In genomic region chr2:127081826-127082633, GRCh38 we compare ENCODE assay signal across 8 cellular contexts. TPM values are rescaled to one million over a fixed set of nuclear protein-coding genes. Genes with fewer than 3 reads are reported as not detected.
DNase-seq lines count a peak whose midpoint lies in the region; ATAC-seq and TF ChIP-seq lines count a peak whose summit lies in the region.

No MANE protein-coding gene starts in this region.

- no peak overlapping the region for H3K4me3 Mint-ChIP-seq in Caco-2 (ENCODE audit: unreplicated experiment)
- H3K4me3 Mint-ChIP-seq in T-cell: peak overlapping the region; percentile 85 to 92 (median 86)
- H3K4me3 Mint-ChIP-seq in naive thymus-derived CD8-positive, alpha-beta T cell: peak overlapping the region; percentile 87 to 95 (median 92)
- peak overlapping the region; percentile 88 for H3K4me3 Mint-ChIP-seq in stimulated activated naive CD8-positive, alpha-beta T cell treated with anti-CD3 and anti-CD28 coated beads, Interleukin-15, Interleukin-2, amounts not matched to agents 100 ng/mL and 50 ng/mL, for 24 hours

- peaks cover 5% of the 10 kb centered on the region; the same call in 1 of the 2 replicates for H4K20me1 ChIP-seq in PC-3 (ENCODE audit: low read length)

- H3K27ac Mint-ChIP-seq in Caco-2 (ENCODE audit: unreplicated experiment) (peak overlapping the region; percentile 56), T-cell (peak overlapping the region; percentile 98 to 99)
- peak overlapping the region; percentile 96 to 100 (median 98) for H3K27ac Mint-ChIP-seq in naive thymus-derived CD8-positive, alpha-beta T cell
- peak overlapping the region; percentile 88 for H3K27ac Mint-ChIP-seq in stimulated activated naive CD8-positive, alpha-beta T cell treated with anti-CD3 and anti-CD28 coated beads, Interleukin-15, Interleukin-2, amounts not matched to agents 100 ng/mL and 50 ng/mL, for 24 hours

- H3K4me2 ChIP-seq in PC-3 (ENCODE audit: low read length): no peak overlapping the region

- WGBS in adrenal gland, 4 donors: 29 to 56% (median 35%) methylated on average over 11 to 28 of the region's 28 CpGs

- TF ChIP-seq CTCF in Caco-2 (IDR thresholded peaks at IDR 0.05; ENCODE audit: insufficient read depth in 1 of 2, low read depth in 1 of 2, low read length in 1 of 2, severe bottlenecking in 1 of 2, unreplicated experiment in 1 of 2): no peak
- no peak for TF ChIP-seq CTCF in adrenal gland (IDR thresholded peaks at IDR 0.05)
- no peak for TF ChIP-seq CTCF in PC-3 (conservative IDR thresholded peaks at IDR 0.05; ENCODE audit: low read depth, low read length)

- H3K4me1 ChIP-seq in Caco-2: peaks cover 75% of the 10 kb centered on the region
- peaks cover 84 to 100% of the 10 kb centered on the region in 2 donors for H3K4me1 ChIP-seq in adrenal gland (replicated peaks in 1 of 2)
- 0 out of 2 replicates have a peak, but pooled peaks cover 10% of the 10 kb centered on the region for H3K4me1 ChIP-seq in PC-3 (ENCODE audit: insufficient read depth, low read length)

- no peaks in the 10 kb centered on the region for H3K27me3 Mint-ChIP-seq in Caco-2 (ENCODE audit: insufficient read depth, unreplicated experiment)
- no peaks in the 10 kb centered on the region for H3K27me3 Mint-ChIP-seq in T-cell
- no peaks in the 10 kb centered on the region for H3K27me3 Mint-ChIP-seq in naive thymus-derived CD8-positive, alpha-beta T cell
- no peaks in the 10 kb centered on the region for H3K27me3 Mint-ChIP-seq in stimulated activated naive CD8-positive, alpha-beta T cell treated with anti-CD3 and anti-CD28 coated beads, Interleukin-15, Interleukin-2, amounts not matched to agents 100 ng/mL and 50 ng/mL, for 24 hours

- CTCF ChIA-PET in Caco-2 (lab: Charles Lee): interaction anchor here (1.4 kb wide), 1 partner anchor 14 kb away, joined by 6 read pairs; no protein-coding TSS in a partner anchor
- CTCF ChIA-PET in T-cell (lab: Charles Lee): interaction anchor here (0.6 to 1.1 kb wide), 3 partner anchors 12 to 15 kb away, joined by 3 to 6 read pairs (median 4); no protein-coding TSS in a partner anchor
- CTCF ChIA-PET in PC-3 (lab: Charles Lee): no interaction called here

- TF ChIP-seq POLR2A in adrenal gland (IDR thresholded peaks at IDR 0.05): peak in 1 of 2 donors; percentile 19

- H3F3A ChIP-seq in PC-3 (ENCODE audit: low read length, unreplicated experiment): no peaks in the 10 kb centered on the region

- H3K27me3 ChIP-seq in Caco-2 (replicated peaks; ENCODE audit: control insufficient read depth, insufficient read depth, low read length): no peaks in the 10 kb centered on the region
- H3K27me3 ChIP-seq in adrenal gland: no peaks in the 10 kb centered on the region
- H3K27me3 ChIP-seq in PC-3 (ENCODE audit: low read length): no peaks in the 10 kb centered on the region

- H3K36me3 ChIP-seq in Caco-2 (ENCODE audit: control insufficient read depth, insufficient read depth, low read length) (peaks cover 6% of the 10 kb centered on the region), adrenal gland (replicated peaks in 1 of 2) (no peaks in the 10 kb centered on the region), PC-3 (ENCODE audit: low read depth, low read length) (no peaks in the 10 kb centered on the region)

- intact Hi-C loops in Caco-2 (cut with micrococcal nuclease; ENCODE audit: unreplicated experiment) (no loop called here), adrenal gland (cut with DNase I) (no loop called here), PC-3 (cut with micrococcal nuclease) (no loop called here)

- no peaks in the 10 kb centered on the region for H3K9me3 ChIP-seq in Caco-2
- no peaks in the 10 kb centered on the region for H3K9me3 ChIP-seq in adrenal gland (replicated peaks in 1 of 3)
- H3K9me3 ChIP-seq in PC-3 (ENCODE audit: low read length): no peaks in the 10 kb centered on the region

- POLR2A ChIA-PET in Caco-2 (lab: Charles Lee): no interaction called here
- POLR2A ChIA-PET in T-cell (lab: Charles Lee): interaction anchor here in 1 of 2 donors (0.7 to 1.1 kb wide), 2 partner anchors 14 to 29 kb away, joined by 3 to 4 read pairs; no protein-coding TSS in a partner anchor
- POLR2A ChIA-PET in naive thymus-derived CD8-positive, alpha-beta T cell (lab: Charles Lee): interaction anchor here (0.6 to 3.1 kb wide), 12 partner anchors 8 to 668 kb away, joined by 3 to 29 read pairs (median 4); partner anchors contain the start of genes BIN1, ERCC3 and SFT2D3
- POLR2A ChIA-PET in PC-3 (lab: Charles Lee; ENCODE audit: unreplicated experiment): no interaction called here

- H3K9ac ChIP-seq in PC-3 (ENCODE audit: low read length): no peak overlapping the region

- BruUV-seq in Caco-2 (replicated peaks; lab: Mats Ljungman, UMichigan): no TSS peak
- no TSS peak for BruUV-seq in PC-3 (replicated peaks; lab: Mats Ljungman, UMichigan)

- no peaks in the 10 kb centered on the region for H3K9me2 ChIP-seq in PC-3 (replicated peaks; ENCODE audit: low read length)

- H3K4me3 ChIP-seq in Caco-2 (ENCODE audit: low read depth, low read length) (no peak overlapping the region), adrenal gland (peak overlapping the region in 1 of 4 donors; percentile 8), PC-3 (ENCODE audit: low read length) (no peak overlapping the region)

- peaks cover 47% of the 10 kb centered on the region for H3K4me1 Mint-ChIP-seq in Caco-2 (ENCODE audit: low read depth, unreplicated experiment)
- H3K4me1 Mint-ChIP-seq in T-cell: peaks cover 82 to 88% (median 85%) of the 10 kb centered on the region in 3 donors
- H3K4me1 Mint-ChIP-seq in naive thymus-derived CD8-positive, alpha-beta T cell: peaks cover 62 to 97% (median 90%) of the 10 kb centered on the region in 4 donors
- peaks cover 90% of the 10 kb centered on the region for H3K4me1 Mint-ChIP-seq in stimulated activated naive CD8-positive, alpha-beta T cell treated with anti-CD3 and anti-CD28 coated beads, Interleukin-15, Interleukin-2, amounts not matched to agents 100 ng/mL and 50 ng/mL, for 24 hours (ENCODE audit: low read depth)

- no peak for DNase-seq in Caco-2
- peak; percentile 68 to 88 (median 82) for DNase-seq in T-cell
- DNase-seq in adrenal gland: peak in 4 of 7 donors; percentile 58 to 78 (median 66)
- peak; percentile 60 to 92 (median 82) for DNase-seq in naive thymus-derived CD8-positive, alpha-beta T cell
- no peak for DNase-seq in PC-3
- no peak for DNase-seq in NOMO-1 treated with dmso at 0.1 percent for 144 hours (lab: John Stamatoyannopoulos, UW; ENCODE audit: unreplicated experiment)

- peak; percentile 41 for ATAC-seq in GM21717 (IDR thresholded peaks at IDR 0.05; ENCODE audit: unreplicated experiment)
- ATAC-seq in T-cell (replicated peaks in 1 of 4): peak; percentile 80 to 85 (median 84)
- peak; percentile 80 for ATAC-seq in naive thymus-derived CD8-positive, alpha-beta T cell
- ATAC-seq in PC-3: no peak

- peaks cover 18% of the 10 kb centered on the region; the same call in 1 of the 2 replicates for H3K79me2 ChIP-seq in PC-3 (ENCODE audit: low read length)

- H3K36me3 Mint-ChIP-seq in Caco-2 (ENCODE audit: insufficient read depth, unreplicated experiment): peaks cover 50% of the 10 kb centered on the region
- H3K36me3 Mint-ChIP-seq in T-cell: peaks cover 5% of the 10 kb centered on the region
- no peaks in the 10 kb centered on the region for H3K36me3 Mint-ChIP-seq in naive thymus-derived CD8-positive, alpha-beta T cell
- H3K36me3 Mint-ChIP-seq in stimulated activated naive CD8-positive, alpha-beta T cell treated with anti-CD3 and anti-CD28 coated beads, Interleukin-15, Interleukin-2, amounts not matched to agents 100 ng/mL and 50 ng/mL, for 24 hours (ENCODE audit: low read depth): no peaks in the 10 kb centered on the region

- peak overlapping the region; percentile 62 to 94 (median 87) for H3K27ac ChIP-seq in adrenal gland
- no peak overlapping the region for H3K27ac ChIP-seq in PC-3 (ENCODE audit: low read length)

- no peak overlapping the region for H2AFZ ChIP-seq in PC-3 (ENCODE audit: low read length)

- H3K9me3 Mint-ChIP-seq in Caco-2 (ENCODE audit: unreplicated experiment) (no peaks in the 10 kb centered on the region), T-cell (no peaks in the 10 kb centered on the region)
- no peaks in the 10 kb centered on the region for H3K9me3 Mint-ChIP-seq in naive thymus-derived CD8-positive, alpha-beta T cell
- H3K9me3 Mint-ChIP-seq in stimulated activated naive CD8-positive, alpha-beta T cell treated with anti-CD3 and anti-CD28 coated beads, Interleukin-15, Interleukin-2, amounts not matched to agents 100 ng/mL and 50 ng/mL, for 24 hours: no peaks in the 10 kb centered on the region

RNA-seq across cellular contexts. Expression of gene BIN1, which starts 24.9 kb away (rescaled TPM):
- total RNA-seq in Caco-2 (2022) (198 and 205 TPM in 2 replicates), T-cell (100 to 1,000 TPM; 144 to 172 (median 151) TPM), adrenal gland (100 to 1,000 TPM in 7 of 8 donors, 10 to 100 TPM in 1; 84.0 to 207 (median 134) TPM), PC-3 (2014; rRNA removed) (58.9 and 77.5 TPM in 2 replicates)
- polyA plus RNA-seq in adrenal gland: 100 to 1,000 TPM in 1 of 3 donors, 10 to 100 TPM in 2; 80.3 to 113 (median 97.5) TPM
- total RNA-seq in naive thymus-derived CD8-positive, alpha-beta T cell: 100 to 1,000 TPM; 130 to 132 TPM
- polyA plus RNA-seq in naive thymus-derived CD8-positive, alpha-beta T cell: 100 to 1,000 TPM; 156 to 189 (median 167) TPM

Comparison
In these comparisons a context has a peak if more than half of its experiments do, and no peak if none do; other contexts are left out.
1. DNase-seq: peak in T-cell (34 of 34), adrenal gland (4 of 7) and naive thymus-derived CD8-positive, alpha-beta T cell (10 of 10); none in Caco-2 (0 of 2), PC-3 (single experiment) and NOMO-1 treated with dmso at 0.1 percent for 144 hours (single experiment).
2. Peak in every context shown above with its lines, with median percentiles within 50 percentile points of each other: H3K27ac Mint-ChIP-seq.